In the genomic region with DNA sequence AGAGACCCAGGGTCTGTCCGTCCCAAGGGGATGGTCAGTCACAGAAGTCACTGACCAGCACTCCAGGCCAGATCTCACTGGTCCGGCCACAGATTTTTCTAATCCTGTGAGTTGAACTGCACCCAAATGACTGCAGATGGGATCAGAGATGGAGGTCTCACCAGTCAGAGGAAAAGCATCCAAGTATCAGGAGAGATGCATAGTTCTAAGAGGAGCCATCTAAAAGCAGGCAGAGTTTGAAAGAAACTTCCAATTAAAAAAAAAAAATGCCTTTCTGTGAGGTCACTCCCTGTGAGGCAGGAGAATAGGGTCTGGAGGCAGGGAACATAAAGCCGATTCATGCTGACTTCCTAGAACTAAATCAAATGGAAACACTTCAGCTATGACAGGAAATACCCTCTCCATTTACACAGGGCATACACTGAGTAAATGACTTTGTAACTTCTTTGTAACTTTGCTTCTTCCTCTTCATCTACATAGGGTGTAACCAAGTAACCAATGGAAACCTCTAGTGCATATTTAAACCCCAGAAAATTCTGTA, we compare ENCODE assay signal across 10 cellular contexts.
DNase-seq lines count a peak whose midpoint lies in the region; TF ChIP-seq lines count a peak whose summit lies in the region.
"Had no signal": no experiment of that assay in that cellular context is flagged by ENCODE, and none has a peak within 500 bp of the region (broad histone marks: within the 10 kb centered on the region; RNA-seq: fewer than 3 reads in every experiment).

No MANE protein-coding gene starts in this region.

- H3K36me3 Mint-ChIP-seq in osteocyte (ENCODE audit: unreplicated experiment): no peaks in the 10 kb centered on the region

- peaks cover 17% of the 10 kb centered on the region for H3K79me2 ChIP-seq in OCI-LY3 (ENCODE audit: low read length)

- TF ChIP-seq CTCF in OCI-LY3 (IDR thresholded peaks at IDR 0.05; ENCODE audit: low read depth, low read length) (no peak), osteocyte (IDR thresholded peaks at IDR 0.05) (no peak)

- no peaks in the 10 kb centered on the region for H3K9me3 Mint-ChIP-seq in osteocyte (ENCODE audit: unreplicated experiment)

- H3K27me3 ChIP-seq in OCI-LY3 (ENCODE audit: low read depth, low read length): no peaks in the 10 kb centered on the region

- H3K9ac ChIP-seq in ES-I3 (ENCODE audit: low read depth, low read length): peak overlapping the region; percentile 51; the same call in 1 of the 2 replicates
- H3K9ac ChIP-seq in OCI-LY3 (ENCODE audit: low read length): peak overlapping the region; percentile 94

- peak overlapping the region; percentile 99 for H3K4me2 ChIP-seq in OCI-LY3 (ENCODE audit: low read length)

- no peaks in the 10 kb centered on the region for H3K36me3 ChIP-seq in ES-I3 (ENCODE audit: insufficient read depth, low read length)
- peaks cover 27% of the 10 kb centered on the region for H3K36me3 ChIP-seq in OCI-LY3 (replicated peaks; ENCODE audit: low read depth, low read length)

- H3K4me1 ChIP-seq in ES-I3 (ENCODE audit: insufficient read depth, low read length) (peaks cover 16% of the 10 kb centered on the region), OCI-LY3 (ENCODE audit: low read length) (peaks cover 16% of the 10 kb centered on the region)

- peak overlapping the region; percentile 96 for H3K27ac Mint-ChIP-seq in osteocyte (ENCODE audit: unreplicated experiment)

- DNase-seq in fibroblast of gingiva (ENCODE audit: low read depth) (peak; percentile 82), osteocyte (ENCODE audit: extremely low spot score, unreplicated experiment) (no peak), putamen (ENCODE audit: low spot score) (no peak), SW 1271 (lab: John Stamatoyannopoulos, UW) (no peak), NK-92 (lab: John Stamatoyannopoulos, UW; ENCODE audit: unreplicated experiment) (no peak), ureter (ENCODE audit: low spot score) (no peak)
- DNase-seq: effector CD4-positive, alpha-beta T cell; SHP77 treated with DMSO at 0.1 percent for 48 hours had no signal

- peak overlapping the region; percentile 85 for H3K27ac ChIP-seq in OCI-LY3 (ENCODE audit: low read length)

- no peak overlapping the region for H2AFZ ChIP-seq in OCI-LY3 (ENCODE audit: low read depth, low read length)

- H3K4me3 Mint-ChIP-seq in osteocyte (ENCODE audit: unreplicated experiment): peak overlapping the region; percentile 70

- peaks cover 58% of the 10 kb centered on the region for H3K4me1 Mint-ChIP-seq in osteocyte (ENCODE audit: unreplicated experiment)

- H4K20me1 ChIP-seq in OCI-LY3 (ENCODE audit: insufficient read depth, low read length): no peaks in the 10 kb centered on the region

- H3K27me3 Mint-ChIP-seq in osteocyte (ENCODE audit: unreplicated experiment): no peaks in the 10 kb centered on the region

- no peaks in the 10 kb centered on the region for H3K9me3 ChIP-seq in ES-I3 (ENCODE audit: control insufficient read depth, insufficient read depth, low read length)
- H3K9me3 ChIP-seq in OCI-LY3 (ENCODE audit: insufficient read depth, low read length): no peaks in the 10 kb centered on the region

- H3K4me3 ChIP-seq in OCI-LY3 (ENCODE audit: low read length): peak overlapping the region; percentile 91
